ENCODE assay signal across 8 cellular contexts in the genomic region with DNA sequence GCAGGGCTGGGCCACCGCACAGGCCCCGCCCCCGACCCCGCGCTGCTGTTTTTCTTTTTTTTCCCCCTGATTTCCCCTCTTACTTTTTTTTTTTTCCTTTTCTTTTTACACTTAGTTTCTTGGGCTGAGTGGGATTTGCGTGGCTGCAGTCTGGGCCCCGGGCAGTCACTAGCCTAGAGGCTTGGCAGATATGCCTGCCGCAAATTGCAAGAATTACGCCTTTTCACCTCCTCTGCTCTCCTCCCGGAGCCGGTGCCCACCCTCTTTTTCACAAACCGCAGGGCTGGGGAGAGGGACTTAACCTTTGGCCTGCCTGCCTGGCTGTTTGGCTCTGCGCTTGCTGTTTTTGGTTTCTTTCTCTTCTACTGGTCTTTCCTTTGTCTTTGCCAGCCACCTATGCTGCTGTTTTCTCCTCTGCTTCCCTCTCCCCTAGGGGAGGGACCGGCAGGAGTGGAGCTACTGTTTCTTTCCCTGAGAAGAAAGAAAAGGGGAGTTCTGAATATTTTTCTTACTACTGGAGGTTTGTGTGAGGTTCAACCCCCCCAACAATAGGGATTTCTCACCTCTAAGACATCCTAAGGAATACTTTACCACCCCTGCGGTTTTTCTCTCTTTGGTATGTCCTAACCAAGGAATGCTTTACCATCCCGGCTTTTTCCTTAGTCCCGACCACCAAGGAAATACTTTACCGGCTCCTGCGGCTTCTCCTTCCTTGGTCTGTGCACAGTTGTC. TPM values are rescaled to one million over a fixed set of nuclear protein-coding genes. Genes with fewer than 3 reads are reported as not detected.
DNase-seq lines count a peak whose midpoint lies in the region; ATAC-seq and TF ChIP-seq lines count a peak whose summit lies in the region.

No MANE protein-coding gene starts in this region.

- POLR2A ChIA-PET in activated CD4-positive, alpha-beta T cell treated with anti-CD3 and anti-CD28 coated beads for 36 hours (lab: Charles Lee): no interaction called here
- POLR2A ChIA-PET in activated CD8-positive, alpha-beta T cell treated with anti-CD3 and anti-CD28 coated beads, Interleukin-2, amount 10 ng/mL, durations not matched to agents 7 days and 5 days (lab: Charles Lee): interaction anchor here (0.6 to 1.0 kb wide), 3 partner anchors 15 to 72 kb away, joined by 3 read pairs; no protein-coding TSS in a partner anchor

- peaks cover 2% of the 10 kb centered on the region for H3K9me3 Mint-ChIP-seq in activated CD4-positive, alpha-beta T cell treated with anti-CD3 and anti-CD28 coated beads for 36 hours (ENCODE audit: low read depth)
- H3K9me3 Mint-ChIP-seq in activated CD8-positive, alpha-beta T cell treated with anti-CD3 and anti-CD28 coated beads, Interleukin-2, amount 10 ng/mL, durations not matched to agents 7 days and 5 days (ENCODE audit: insufficient read depth): no peaks in the 10 kb centered on the region

- H3K36me3 ChIP-seq in cardiac muscle cell (no peaks in the 10 kb centered on the region), ovary (no peaks in the 10 kb centered on the region)

- H3K36me3 Mint-ChIP-seq in activated CD4-positive, alpha-beta T cell treated with anti-CD3 and anti-CD28 coated beads for 36 hours (ENCODE audit: low read depth): peaks cover 45% of the 10 kb centered on the region
- H3K36me3 Mint-ChIP-seq in activated CD8-positive, alpha-beta T cell treated with anti-CD3 and anti-CD28 coated beads, Interleukin-2, amount 10 ng/mL, durations not matched to agents 7 days and 5 days (ENCODE audit: low read depth): peaks cover 61% of the 10 kb centered on the region

- H3K27me3 ChIP-seq in cardiac muscle cell (no peaks in the 10 kb centered on the region), ovary (no peaks in the 10 kb centered on the region)

- H3K4me3 Mint-ChIP-seq in activated CD4-positive, alpha-beta T cell treated with anti-CD3 and anti-CD28 coated beads for 36 hours: peak overlapping the region; percentile 66
- H3K4me3 Mint-ChIP-seq in activated CD8-positive, alpha-beta T cell treated with anti-CD3 and anti-CD28 coated beads, Interleukin-2, amount 10 ng/mL, durations not matched to agents 7 days and 5 days: peak overlapping the region; percentile 71

- H3K9me3 ChIP-seq in cardiac muscle cell (ENCODE audit: low read depth): no peaks in the 10 kb centered on the region
- H3K9me3 ChIP-seq in ovary: no peaks in the 10 kb centered on the region

- CTCF ChIA-PET in activated CD4-positive, alpha-beta T cell treated with anti-CD3 and anti-CD28 coated beads for 36 hours (lab: Charles Lee): no interaction called here
- CTCF ChIA-PET in activated CD8-positive, alpha-beta T cell treated with anti-CD3 and anti-CD28 coated beads, Interleukin-2, amount 10 ng/mL, durations not matched to agents 7 days and 5 days (lab: Charles Lee): no interaction called here

- 0 to 3% (median 1%) methylated on average over 19 of the region's 19 CpGs for WGBS in ovary, 3 donors

- peaks cover 23% of the 10 kb centered on the region for H3K4me1 Mint-ChIP-seq in activated CD4-positive, alpha-beta T cell treated with anti-CD3 and anti-CD28 coated beads for 36 hours
- H3K4me1 Mint-ChIP-seq in activated CD8-positive, alpha-beta T cell treated with anti-CD3 and anti-CD28 coated beads, Interleukin-2, amount 10 ng/mL, durations not matched to agents 7 days and 5 days (ENCODE audit: low read depth): peaks cover 29% of the 10 kb centered on the region

- H3K4me1 ChIP-seq in cardiac muscle cell (ENCODE audit: low read depth) (peaks cover 8% of the 10 kb centered on the region), ovary (ENCODE audit: insufficient read depth) (peaks cover 3% of the 10 kb centered on the region)

- TF ChIP-seq CTCF in cardiac muscle cell (IDR thresholded peaks at IDR 0.05; ENCODE audit: low read depth, low read length) (no peak), ovary (IDR thresholded peaks at IDR 0.05) (no peak)

- peak; percentile 19 for ATAC-seq in activated CD4-positive, alpha-beta T cell treated with anti-CD3 and anti-CD28 coated beads for 36 hours
- peak; percentile 51 for ATAC-seq in activated CD8-positive, alpha-beta T cell treated with anti-CD3 and anti-CD28 coated beads, Interleukin-2, amount 10 ng/mL, durations not matched to agents 7 days and 5 days

- DNase-seq in activated CD4-positive, alpha-beta T cell treated with anti-CD3 and anti-CD28 coated beads for 36 hours: peak; percentile 35
- no peak for DNase-seq in activated CD4-positive, alpha-beta T cell treated with anti-CD3 and anti-CD28 coated beads, Interleukin-2, amount 50 U/mL, for 4 hours
- DNase-seq in activated CD8-positive, alpha-beta T cell treated with anti-CD3 and anti-CD28 coated beads, Interleukin-2, amount 10 ng/mL, durations not matched to agents 7 days and 5 days: peak; percentile 35
- DNase-seq in cardiac muscle cell (ENCODE audit: low read depth in 1 of 2, low spot score in 1 of 2): peak; percentile 36 to 92
- DNase-seq in ovary: peak in 3 of 5 donors; percentile 25 to 56 (median 52)
- DNase-seq in GOT3 (lab: John Stamatoyannopoulos, UW): no peak
- DNase-seq in NCI-H2081 (lab: John Stamatoyannopoulos, UW): no peak
- DNase-seq in stimulated activated naive CD4-positive, alpha-beta T cell treated with Interleukin-2 at 50 U/mL for 16 hours (lab: John Stamatoyannopoulos, UW): no peak

- peak overlapping the region; percentile 91 for H3K27ac ChIP-seq in cardiac muscle cell
- H3K27ac ChIP-seq in ovary: peak overlapping the region in 1 of 2 donors; percentile 19

- TF ChIP-seq POLR2A in ovary (IDR thresholded peaks at IDR 0.05): no peak

- no peak for TF ChIP-seq EP300 in ovary (IDR thresholded peaks at IDR 0.05)

- intact Hi-C loops in activated CD4-positive, alpha-beta T cell treated with anti-CD3 and anti-CD28 coated beads for 36 hours (cut with DNase I, micrococcal nuclease): no loop called here
- intact Hi-C loops in ovary (cut with DNase I): no loop called here

- H3K27me3 Mint-ChIP-seq in activated CD4-positive, alpha-beta T cell treated with anti-CD3 and anti-CD28 coated beads for 36 hours: no peaks in the 10 kb centered on the region
- H3K27me3 Mint-ChIP-seq in activated CD8-positive, alpha-beta T cell treated with anti-CD3 and anti-CD28 coated beads, Interleukin-2, amount 10 ng/mL, durations not matched to agents 7 days and 5 days (ENCODE audit: low read depth): no peaks in the 10 kb centered on the region

- H3K4me3 ChIP-seq in cardiac muscle cell: peak overlapping the region; percentile 41
- H3K4me3 ChIP-seq in ovary: peak overlapping the region; percentile 53

- peak overlapping the region; percentile 42 for H3K27ac Mint-ChIP-seq in activated CD4-positive, alpha-beta T cell treated with anti-CD3 and anti-CD28 coated beads for 36 hours
- H3K27ac Mint-ChIP-seq in activated CD8-positive, alpha-beta T cell treated with anti-CD3 and anti-CD28 coated beads, Interleukin-2, amount 10 ng/mL, durations not matched to agents 7 days and 5 days: peak overlapping the region; percentile 77

RNA-seq across cellular contexts. Expression of a gene that starts 11.0 kb away (rescaled TPM):
- 1 to 10 TPM; 5.9 to 6.1 TPM for total RNA-seq in activated CD4-positive, alpha-beta T cell treated with anti-CD3 and anti-CD28 coated beads for 36 hours
- 1 to 10 TPM; 7.1 to 9.7 TPM for total RNA-seq in activated CD8-positive, alpha-beta T cell treated with anti-CD3 and anti-CD28 coated beads, Interleukin-2, amount 10 ng/mL, durations not matched to agents 7 days and 5 days
- 3.8 and 6.6 TPM in 2 replicates for total RNA-seq in cardiac muscle cell
- polyA plus RNA-seq in cardiac muscle cell: 10.5 and 13.4 TPM in 2 replicates
- 1 to 10 TPM; 5.2 to 9.9 (median 7.2) TPM for total RNA-seq in ovary
- polyA plus RNA-seq in ovary: 1 to 10 TPM; 4.9 to 7.1 TPM

RNA-seq across cellular contexts. Expression of a gene that starts 26.3 kb away (rescaled TPM):
- total RNA-seq in activated CD4-positive, alpha-beta T cell treated with anti-CD3 and anti-CD28 coated beads for 36 hours: 10 to 100 TPM; 16.8 to 18.2 TPM
- total RNA-seq in activated CD8-positive, alpha-beta T cell treated with anti-CD3 and anti-CD28 coated beads, Interleukin-2, amount 10 ng/mL, durations not matched to agents 7 days and 5 days: 10 to 100 TPM; 18.7 to 22.2 TPM
- 8.5 and 12.9 TPM in 2 replicates for total RNA-seq in cardiac muscle cell
- 2.8 and 3.1 TPM in 2 replicates for polyA plus RNA-seq in cardiac muscle cell
- 10 to 100 TPM in 5 of 7 donors, 1 to 10 TPM in 2; 7.8 to 19.4 (median 12.5) TPM for total RNA-seq in ovary
- 1 to 10 TPM; 4.0 to 4.6 TPM for polyA plus RNA-seq in ovary

RNA-seq across cellular contexts. Expression of a gene that starts 34.3 kb away (rescaled TPM):
- total RNA-seq in activated CD4-positive, alpha-beta T cell treated with anti-CD3 and anti-CD28 coated beads for 36 hours: 10 to 100 TPM; 20.3 to 20.5 TPM
- 10 to 100 TPM; 21.3 to 25.3 TPM for total RNA-seq in activated CD8-positive, alpha-beta T cell treated with anti-CD3 and anti-CD28 coated beads, Interleukin-2, amount 10 ng/mL, durations not matched to agents 7 days and 5 days
- total RNA-seq in cardiac muscle cell: 15.0 and 17.1 TPM in 2 replicates
- 8.4 and 10.0 TPM in 2 replicates for polyA plus RNA-seq in cardiac muscle cell
- 10 to 100 TPM; 15.4 to 21.7 (median 17.2) TPM for total RNA-seq in ovary
- polyA plus RNA-seq in ovary: 10 to 100 TPM in 1 of 2 donors, 1 to 10 TPM in 1; 7.9 to 11.8 TPM

RNA-seq across cellular contexts. Expression of a gene that starts 45.9 kb away (rescaled TPM):
- total RNA-seq in activated CD4-positive, alpha-beta T cell treated with anti-CD3 and anti-CD28 coated beads for 36 hours: 10 to 100 TPM; 20.1 to 22.9 TPM
- total RNA-seq in activated CD8-positive, alpha-beta T cell treated with anti-CD3 and anti-CD28 coated beads, Interleukin-2, amount 10 ng/mL, durations not matched to agents 7 days and 5 days: 10 to 100 TPM; 32.0 to 34.6 TPM
- total RNA-seq in cardiac muscle cell: 14.0 and 17.2 TPM in 2 replicates
- 12.6 and 22.6 TPM in 2 replicates for polyA plus RNA-seq in cardiac muscle cell
- total RNA-seq in ovary: 10 to 100 TPM; 20.7 to 41.6 (median 39.4) TPM
- 10 to 100 TPM; 12.3 to 27.7 TPM for polyA plus RNA-seq in ovary

RNA-seq across cellular contexts. Expression of a gene that starts 57.1 kb away (rescaled TPM):
- total RNA-seq in activated CD4-positive, alpha-beta T cell treated with anti-CD3 and anti-CD28 coated beads for 36 hours: 10 to 100 TPM in 1 of 2 experiments, 1 to 10 TPM in 1; 8.9 to 14.7 TPM
- total RNA-seq in activated CD8-positive, alpha-beta T cell treated with anti-CD3 and anti-CD28 coated beads, Interleukin-2, amount 10 ng/mL, durations not matched to agents 7 days and 5 days: 10 to 100 TPM; 15.7 to 16.6 TPM
- total RNA-seq in cardiac muscle cell: 16.9 and 20.0 TPM in 2 replicates
- 20.7 and 26.6 TPM in 2 replicates for polyA plus RNA-seq in cardiac muscle cell
- total RNA-seq in ovary: 10 to 100 TPM; 11.0 to 25.9 (median 14.6) TPM
- polyA plus RNA-seq in ovary: 10 to 100 TPM; 10.2 to 10.7 TPM

Comparison
In these comparisons a context has a peak if more than half of its experiments do, and no peak if none do; other contexts are left out.
1. DNase-seq: peak in activated CD4-positive, alpha-beta T cell treated with anti-CD3 and anti-CD28 coated beads for 36 hours (single experiment), activated CD8-positive, alpha-beta T cell treated with anti-CD3 and anti-CD28 coated beads, Interleukin-2, amount 10 ng/mL, durations not matched to agents 7 days and 5 days (single experiment), cardiac muscle cell (2 of 2) and ovary (3 of 5); none in activated CD4-positive, alpha-beta T cell treated with anti-CD3 and anti-CD28 coated beads, Interleukin-2, amount 50 U/mL, for 4 hours (0 of 2), GOT3 (single experiment), NCI-H2081 (0 of 2) and stimulated activated naive CD4-positive, alpha-beta T cell treated with Interleukin-2 at 50 U/mL for 16 hours (single experiment).